Comparison of ENCODE assay signal across 9 cellular contexts in genomic region chr14:69637503-69638030, GRCh38. TPM values are rescaled to one million over a fixed set of nuclear protein-coding genes. Genes with fewer than 3 reads are reported as not detected.
DNase-seq lines count a peak whose midpoint lies in the region; ATAC-seq, FAIRE-seq and TF ChIP-seq lines count a peak whose summit lies in the region.
"Had no signal": no experiment of that assay in that cellular context is flagged by ENCODE, and none has a peak within 500 bp of the region (broad histone marks: within the 10 kb centered on the region; RNA-seq: fewer than 3 reads in every experiment).

No MANE protein-coding gene starts in this region.

- peaks cover 11% of the 10 kb centered on the region for H4K20me1 ChIP-seq in Loucy (ENCODE audit: insufficient read depth, low read length, poor library complexity, severe bottlenecking)
- H4K20me1 ChIP-seq in H1 (replicated peaks in 1 of 2; ENCODE audit: control insufficient read depth in 1 of 2, insufficient read depth in 2 of 2, low read length in 2 of 2) = no peaks in the 10 kb centered on the region
- peaks cover 42% of the 10 kb centered on the region for H4K20me1 ChIP-seq in neural progenitor cell (ENCODE audit: low read depth)

- H2BK120ac ChIP-seq in H1 (replicated peaks; ENCODE audit: low read depth, low read length) = peak overlapping the region; percentile 20

- peaks cover 4% of the 10 kb centered on the region for H3K9me3 ChIP-seq in CD8-positive, alpha-beta memory T cell (ENCODE audit: low read length)
- peaks cover 20% of the 10 kb centered on the region for H3K9me3 ChIP-seq in Loucy (ENCODE audit: insufficient read depth, low read depth, low read length)
- H3K9me3 ChIP-seq in H1 (ENCODE audit: insufficient read depth in 2 of 2, low read depth in 1 of 2, low read length in 1 of 2) = peaks cover 5 to 14% of the 10 kb centered on the region in 2 experiments
- peaks cover 6% of the 10 kb centered on the region for H3K9me3 ChIP-seq in neural progenitor cell (ENCODE audit: low read depth)

- H2BK20ac ChIP-seq in H1 (ENCODE audit: low read length) = peak overlapping the region; percentile 10

- H3K27me3 ChIP-seq in CD8-positive, alpha-beta memory T cell (ENCODE audit: insufficient read depth, low read length, poor library complexity, severe bottlenecking) = no peaks in the 10 kb centered on the region
- H3K27me3 ChIP-seq in Loucy (ENCODE audit: insufficient read depth, low read length, poor library complexity, severe bottlenecking) = no peaks in the 10 kb centered on the region
- no peaks in the 10 kb centered on the region for H3K27me3 ChIP-seq in H1 (replicated peaks in 1 of 4; ENCODE audit: control insufficient read depth in 3 of 4, extremely low read depth in 1 of 4, insufficient read depth in 3 of 4, low read length in 3 of 4)
- H3K27me3 ChIP-seq in neural progenitor cell = no peaks in the 10 kb centered on the region

- peaks cover 82 to 93% (median 88%) of the 10 kb centered on the region in 3 donors for H3K4me1 Mint-ChIP-seq in CD8-positive, alpha-beta memory T cell
- peaks cover 60% of the 10 kb centered on the region for H3K4me1 Mint-ChIP-seq in neural progenitor cell

- no peak overlapping the region for H3K14ac ChIP-seq in H1 (ENCODE audit: insufficient read length)

- ATAC-seq in GM18873 (IDR thresholded peaks at IDR 0.05; ENCODE audit: low FRiP score, unreplicated experiment) (no peak), HG03045 (IDR thresholded peaks at IDR 0.05; ENCODE audit: unreplicated experiment) (no peak)

- no peaks in the 10 kb centered on the region for H3K27me3 Mint-ChIP-seq in CD8-positive, alpha-beta memory T cell
- H3K27me3 Mint-ChIP-seq in neural progenitor cell (ENCODE audit: insufficient read depth, low read depth) = peaks cover 6% of the 10 kb centered on the region

- H3K36me3 ChIP-seq in CD8-positive, alpha-beta memory T cell (ENCODE audit: insufficient read depth, low read length) = no peaks in the 10 kb centered on the region
- H3K36me3 ChIP-seq in Loucy (ENCODE audit: insufficient read depth, low read length) (peaks cover 21% of the 10 kb centered on the region), H1 (ENCODE audit: control insufficient read depth in 2 of 4, insufficient read depth in 4 of 4, low read length in 3 of 4) (peaks cover 0 to 1% (median 0%) of the 10 kb centered on the region in 4 experiments; a peak in 1 of 8 replicates), neural progenitor cell (peaks cover 6% of the 10 kb centered on the region)

- H3K79me1 ChIP-seq in H1 (ENCODE audit: low read depth, low read length) = peaks cover 3% of the 10 kb centered on the region; the same call in 1 of the 2 replicates

- H4K8ac ChIP-seq in H1 (ENCODE audit: extremely low read depth, insufficient read depth, low read length) = no peak overlapping the region

- H2BK15ac ChIP-seq in H1 (ENCODE audit: low read length) = peak overlapping the region; percentile 48; the same call in 1 of the 2 replicates

- CTCF ChIA-PET in CD8-positive, alpha-beta memory T cell (lab: Charles Lee) = interaction anchor here (1.7 kb wide), 1 partner anchor 12 kb away, joined by 4 read pairs; no protein-coding TSS in a partner anchor
- CTCF ChIA-PET in H1 (lab: Charles Lee; ENCODE audit: partially characterized antibody) = interaction anchor here (0.6 to 3.7 kb wide), 12 partner anchors 11 to 1809 kb away, joined by 3 to 14 read pairs (median 3); partner anchors contain the start of gene CCDC177

- TF ChIP-seq POLR2A in H1 (IDR thresholded peaks at IDR 0.05; ENCODE audit: control extremely low read depth in 1 of 2, low read depth in 2 of 2, low read length in 2 of 2) = no peak

- 12% methylated on average over 3 of the region's 3 CpGs; no CpG with 5 or more reads in 1 of the 2 experiments for WGBS in H1 (ENCODE audit: extremely low coverage in 1 of 2, insufficient coverage in 1 of 2, insufficient read length in 1 of 2, insufficient replicate concordance in 2 of 2, low coverage in 1 of 2, low lambda C conversion rate in 2 of 2, missing lambda C conversion rate in 1 of 2), 2 experiments

- TF ChIP-seq CTCF in Loucy (conservative IDR thresholded peaks at IDR 0.05; ENCODE audit: low read length) = no peak
- TF ChIP-seq CTCF in H1 (IDR thresholded peaks at IDR 0.05; ENCODE audit: control extremely low read depth in 1 of 3, insufficient read depth in 1 of 3, low read depth in 1 of 3, low read length in 3 of 3) = no peak
- TF ChIP-seq CTCF in neural progenitor cell (IDR thresholded peaks at IDR 0.05) = no peak

- H2AFZ ChIP-seq in Loucy (ENCODE audit: low read length) (no peak overlapping the region), H1 (ENCODE audit: low read length) (no peak overlapping the region), neural progenitor cell (replicated peaks) (no peak overlapping the region)

- H3K23me2 ChIP-seq in H1 (ENCODE audit: low read depth, low read length) = no peaks in the 10 kb centered on the region

- TF ChIP-seq EP300 in H1 (IDR thresholded peaks at IDR 0.05; ENCODE audit: borderline replicate concordance in 1 of 2, low read depth in 2 of 2, low read length in 2 of 2) = no peak

- DNase-seq in CD8-positive, alpha-beta memory T cell = no peak
- DNase-seq in H1 (ENCODE audit: low read depth in 1 of 2, low spot score in 2 of 2) (no peak), neural progenitor cell (ENCODE audit: low spot score) (peak; percentile 56)
- DNase-seq in activated CD4-positive, CD25-positive, alpha-beta regulatory T cell (lab: John Stamatoyannopoulos, UW) = no peak
- DNase-seq in stimulated activated CD4-positive, alpha-beta T cell treated with anti-CD3 and anti-CD28 coated beads, Interleukin-15, amount 100 ng/mL, for 24 hours = no peak
- DNase-seq: amniotic stem cell had no signal

- no peak overlapping the region for H3K23ac ChIP-seq in H1 (ENCODE audit: insufficient read length)

- H2BK12ac ChIP-seq in H1 (ENCODE audit: low read depth, low read length) = peak overlapping the region; percentile 56; the same call in 1 of the 2 replicates

- H3K4ac ChIP-seq in H1 (replicated peaks; ENCODE audit: insufficient read length, low read depth, low read length) = no peak overlapping the region

- no peak overlapping the region for H3K56ac ChIP-seq in H1 (replicated peaks; ENCODE audit: insufficient read length, low read depth, low read length)

- no peak overlapping the region for H4K5ac ChIP-seq in H1 (ENCODE audit: insufficient read length, low read depth, low read length)

- peak overlapping the region; percentile 72 for H3K4me2 ChIP-seq in Loucy (ENCODE audit: low read depth, low read length, poor library complexity, severe bottlenecking)
- H3K4me2 ChIP-seq in H1 (ENCODE audit: insufficient read depth in 1 of 2, low read depth in 2 of 2, low read length in 2 of 2) = peak overlapping the region; percentile 48 to 57
- peak overlapping the region; percentile 78 for H3K4me2 ChIP-seq in neural progenitor cell

- peak overlapping the region; percentile 86; the same call in 1 of the 2 replicates for H2AK5ac ChIP-seq in H1 (ENCODE audit: low read depth, low read length)

- H2BK5ac ChIP-seq in H1 (ENCODE audit: low read depth, low read length) = peak overlapping the region; percentile 27; the same call in 1 of the 2 replicates

- no peak overlapping the region for H3K27ac ChIP-seq in CD8-positive, alpha-beta memory T cell (ENCODE audit: low read depth, low read length)
- H3K27ac ChIP-seq in H1 (ENCODE audit: low read depth, low read length) (no peak overlapping the region), neural progenitor cell (peak overlapping the region; percentile 55)

- TF ChIP-seq RAD21 in H1 (IDR thresholded peaks at IDR 0.05 in 1 of 2, conservative IDR thresholded peaks at IDR 0.05 in 1 of 2; ENCODE audit: low read depth in 2 of 2, low read length in 2 of 2) = no peak

- peak overlapping the region; percentile 63 for H4K91ac ChIP-seq in H1 (replicated peaks; ENCODE audit: insufficient read length, low read length)

- H3K79me2 ChIP-seq in Loucy (ENCODE audit: insufficient read depth, low read length) (peaks cover 100% of the 10 kb centered on the region), H1 (ENCODE audit: control insufficient read depth in 1 of 2, insufficient read depth in 2 of 2, low read length in 2 of 2) (no peaks in the 10 kb centered on the region), neural progenitor cell (ENCODE audit: low read depth) (peaks cover 62% of the 10 kb centered on the region)

- H3K4me1 ChIP-seq in CD8-positive, alpha-beta memory T cell (ENCODE audit: insufficient read depth, low read length) = peaks cover 70% of the 10 kb centered on the region
- H3K4me1 ChIP-seq in Loucy (ENCODE audit: insufficient read depth, low read length, poor library complexity, severe bottlenecking) (peaks cover 49% of the 10 kb centered on the region), H1 (replicated peaks in 1 of 4; ENCODE audit: control insufficient read depth in 3 of 4, insufficient read depth in 4 of 4, low read length in 3 of 4) (peaks cover 21 to 34% (median 27%) of the 10 kb centered on the region in 4 experiments), neural progenitor cell (peaks cover 59% of the 10 kb centered on the region)

- H3K9me3 Mint-ChIP-seq in CD8-positive, alpha-beta memory T cell = peaks cover 0 to 14% (median 9%) of the 10 kb centered on the region in 5 donors
- peaks cover 18% of the 10 kb centered on the region for H3K9me3 Mint-ChIP-seq in neural progenitor cell

- H3K9ac ChIP-seq in Loucy (ENCODE audit: low read depth, low read length, poor library complexity, severe bottlenecking) (peak overlapping the region; percentile 40), H1 (replicated peaks in 1 of 4; ENCODE audit: extremely low read depth in 1 of 4, low read depth in 3 of 4, low read length in 3 of 4) (no peak overlapping the region), neural progenitor cell (no peak overlapping the region)

- H3K4me3 Mint-ChIP-seq in CD8-positive, alpha-beta memory T cell = peak overlapping the region in 6 of 7 donors; percentile 1 to 74 (median 56)
- peak overlapping the region; percentile 77 for H3K4me3 Mint-ChIP-seq in neural progenitor cell

- peak overlapping the region; percentile 68 for H3K18ac ChIP-seq in H1 (ENCODE audit: extremely low read depth, low read length)

- H3K4me3 ChIP-seq in CD8-positive, alpha-beta memory T cell (ENCODE audit: low read length) = no peak overlapping the region
- H3K4me3 ChIP-seq in Loucy (ENCODE audit: low read length, poor library complexity, severe bottlenecking) (no peak overlapping the region), H1 (ENCODE audit: extremely low read depth in 1 of 4, insufficient read depth in 2 of 4, low read depth in 3 of 4, low read length in 4 of 4) (peak overlapping the region in 1 of 4 experiments; percentile 21; a peak in 2 of 8 replicates), neural progenitor cell (peak overlapping the region; percentile 10)

- POLR2A ChIA-PET in CD8-positive, alpha-beta memory T cell (lab: Charles Lee) = no interaction called here
- POLR2A ChIA-PET in H1 (lab: Charles Lee; ENCODE audit: partially characterized antibody) = interaction anchor here (0.7 to 1.1 kb wide), 2 partner anchors 9 to 16 kb away, joined by 3 to 4 read pairs; no protein-coding TSS in a partner anchor

- H3F3A ChIP-seq in Loucy (ENCODE audit: low read depth) = no peaks in the 10 kb centered on the region
- peaks cover 26% of the 10 kb centered on the region for H3F3A ChIP-seq in neural progenitor cell (ENCODE audit: low read depth)

- no peaks in the 10 kb centered on the region for H3K9me2 ChIP-seq in Loucy (replicated peaks; ENCODE audit: low read depth, low read length)

- FAIRE-seq in H1 (lab: Jason Lieb, UNC) = no peak

- peaks cover 10 to 19% (median 16%) of the 10 kb centered on the region in 3 donors for H3K36me3 Mint-ChIP-seq in CD8-positive, alpha-beta memory T cell
- H3K36me3 Mint-ChIP-seq in neural progenitor cell = peaks cover 7% of the 10 kb centered on the region

- peak overlapping the region; percentile 58 to 93 (median 82) for H3K27ac Mint-ChIP-seq in CD8-positive, alpha-beta memory T cell
- H3K27ac Mint-ChIP-seq in neural progenitor cell = peak overlapping the region; percentile 89

RNA-seq across cellular contexts. Expression of gene SUSD6, which starts 26.2 kb away (rescaled TPM):
- 10 to 100 TPM; 51.4 to 53.9 TPM for total RNA-seq in CD8-positive, alpha-beta memory T cell
- 9.3 TPM for polyA plus RNA-seq in CD8-positive, alpha-beta memory T cell
- total RNA-seq in H1 (2021; fragmentation: NEBNext Ultra II Directional; extraction: Animal tissue kit (Norgen Biotek cat#: 25700)) = 3.8 and 5.1 TPM in 2 replicates
- 2.9 and 3.0 TPM in 2 replicates for polyA plus RNA-seq in H1 (2011; rRNA removed)
- 2.6 TPM for polyA plus RNA-seq in H1 (2011; cell fraction: cytosol; rRNA removed)
- 6.3 TPM for polyA plus RNA-seq in H1 (2011; cell fraction: nucleus; rRNA removed)
- 3.2 to 5.3 TPM (median 4.4 TPM) in 4 replicates for polyA plus RNA-seq in H1 (2012, experiment 1 of 2)
- 3.6 TPM for polyA plus RNA-seq in H1 (2012, experiment 2 of 2)
- 2.8 TPM for polyA plus RNA-seq in H1 (2013, experiment 1 of 2)
- polyA plus RNA-seq in H1 (2013, experiment 2 of 2) = 3.2 TPM
- polyA minus RNA-seq in H1 (2011; rRNA and poly(A)+ RNA removed) = 4.4 and 5.8 TPM in 2 replicates
- 4.8 TPM for polyA minus RNA-seq in H1 (2011; cell fraction: cytosol; rRNA and poly(A)+ RNA removed)
- polyA minus RNA-seq in H1 (2011; cell fraction: nucleus; rRNA and poly(A)+ RNA removed) = 5.9 TPM
- 6.3 and 9.2 TPM in 2 replicates for total RNA-seq in neural progenitor cell (ENCODE audit: low replicate concordance)
